Comparison of ENCODE assay signal across 18 cellular contexts in genomic region chr1:213927897-213928296, GRCh38. TPM values are rescaled to one million over a fixed set of nuclear protein-coding genes. Genes with fewer than 3 reads are reported as not detected.
DNase-seq lines count a peak whose midpoint lies in the region; TF ChIP-seq lines count a peak whose summit lies in the region.
"Had no signal": no experiment of that assay in that cellular context is flagged by ENCODE, and none has a peak within 500 bp of the region (broad histone marks: within the 10 kb centered on the region; RNA-seq: fewer than 3 reads in every experiment).

No MANE protein-coding gene starts in this region.

- H3K27ac Mint-ChIP-seq in neural progenitor cell = no peak overlapping the region
- H3K27ac Mint-ChIP-seq: B cell; CD4-positive, alpha-beta T cell; CD8-positive, alpha-beta T cell had no signal

- no peak for TF ChIP-seq EP300 in SK-N-SH (IDR thresholded peaks at IDR 0.05; ENCODE audit: borderline replicate concordance in 1 of 2, low read depth in 1 of 2, low read length in 1 of 2)

- no peaks in the 10 kb centered on the region for H4K20me1 ChIP-seq in neural progenitor cell (ENCODE audit: low read depth)
- no peaks in the 10 kb centered on the region for H4K20me1 ChIP-seq in SK-N-SH (ENCODE audit: insufficient read depth)
- H4K20me1 ChIP-seq: BLaER1 treated with 17β-estradiol and CSF1 and Interleukin-3, amounts not matched to agents 10 nM and 100 nM had no signal

- H3K27ac ChIP-seq in HEK293 (ENCODE audit: extremely low read depth, low read depth, low read length) (no peak overlapping the region), neural progenitor cell (no peak overlapping the region), SK-N-SH (ENCODE audit: low read depth in 2 of 2, low read length in 1 of 2) (no peak overlapping the region)
- H3K27ac ChIP-seq: 22Rv1; A549; BLaER1 treated with 17β-estradiol and CSF1 and Interleukin-3, amounts not matched to agents 10 nM and 100 nM; C4-2B had no signal

- no peaks in the 10 kb centered on the region for H3K9me3 Mint-ChIP-seq in neural progenitor cell
- H3K9me3 Mint-ChIP-seq: CD8-positive, alpha-beta T cell had no signal

- CTCF ChIA-PET in HEK293 (lab: Yijun Ruan, JAX) (no interaction called here), SK-N-SH (lab: Yijun Ruan, JAX) (no interaction called here)

- WGBS in SK-N-SH (ENCODE audit: low lambda C conversion rate) = 37% methylated on average over 6 of the region's 6 CpGs

- POLR2A ChIA-PET in HEK293 (lab: Yijun Ruan, JAX) = no interaction called here
- POLR2A ChIA-PET in SK-N-SH (lab: Yijun Ruan, JAX) = no interaction called here

- no peaks in the 10 kb centered on the region for H3K36me3 ChIP-seq in HEK293 (ENCODE audit: control insufficient read depth in 2 of 2, insufficient read depth in 1 of 2, low read length in 2 of 2)
- no peaks in the 10 kb centered on the region for H3K36me3 ChIP-seq in neural progenitor cell
- H3K36me3 ChIP-seq in SK-N-SH (replicated peaks in 1 of 2; ENCODE audit: control insufficient read depth in 1 of 2, insufficient read depth in 2 of 2, low read length in 1 of 2) = no peaks in the 10 kb centered on the region
- H3K36me3 ChIP-seq: BLaER1 treated with 17β-estradiol and CSF1 and Interleukin-3, amounts not matched to agents 10 nM and 100 nM had no signal

- no peak for TF ChIP-seq CTCF in HEK293 (tag by site-specific recombination; IDR thresholded peaks at IDR 0.05)
- no peak for TF ChIP-seq CTCF in neural progenitor cell (IDR thresholded peaks at IDR 0.05)
- TF ChIP-seq CTCF in SK-N-SH (IDR thresholded peaks at IDR 0.05) = no peak

- H3K36me3 Mint-ChIP-seq in neural progenitor cell = no peaks in the 10 kb centered on the region
- H3K36me3 Mint-ChIP-seq: CD8-positive, alpha-beta T cell had no signal

- H3K4me1 ChIP-seq in HEK293 (ENCODE audit: control insufficient read depth, insufficient read depth, low read length) (no peaks in the 10 kb centered on the region), neural progenitor cell (peaks cover 6% of the 10 kb centered on the region), SK-N-SH (ENCODE audit: control insufficient read depth in 1 of 2, insufficient read depth in 2 of 2, low read depth in 1 of 2, low read length in 1 of 2) (peaks cover 0 to 2% of the 10 kb centered on the region in 2 experiments; a peak in 1 of 4 replicates)
- H3K4me1 ChIP-seq: A549; BLaER1 treated with 17β-estradiol and CSF1 and Interleukin-3, amounts not matched to agents 10 nM and 100 nM; Caco-2 had no signal

- no peaks in the 10 kb centered on the region for H3K27me3 ChIP-seq in neural progenitor cell
- H3K27me3 ChIP-seq in SK-N-SH (ENCODE audit: insufficient read depth) = no peaks in the 10 kb centered on the region
- H3K27me3 ChIP-seq: BLaER1 treated with 17β-estradiol and CSF1 and Interleukin-3, amounts not matched to agents 10 nM and 100 nM had no signal

- H3K9ac ChIP-seq in neural progenitor cell = no peak overlapping the region
- no peak overlapping the region for H3K9ac ChIP-seq in SK-N-SH
- H3K9ac ChIP-seq: BLaER1 treated with 17β-estradiol and CSF1 and Interleukin-3, amounts not matched to agents 10 nM and 100 nM had no signal

- H3K4me1 Mint-ChIP-seq in neural progenitor cell = no peaks in the 10 kb centered on the region
- H3K4me1 Mint-ChIP-seq: B cell had no signal

- H3K9me3 ChIP-seq in HEK293 (ENCODE audit: control insufficient read depth, insufficient read depth, low read depth, low read length) (no peaks in the 10 kb centered on the region), neural progenitor cell (ENCODE audit: low read depth) (no peaks in the 10 kb centered on the region), SK-N-SH (no peaks in the 10 kb centered on the region; the same call in 1 of the 2 replicates)
- H3K9me3 ChIP-seq: A549; BLaER1 treated with 17β-estradiol and CSF1 and Interleukin-3, amounts not matched to agents 10 nM and 100 nM; Caco-2 had no signal

- H3K4me3 ChIP-seq in HEK293 (ENCODE audit: low read depth, low read length) = no peak overlapping the region
- H3K4me3 ChIP-seq in neural progenitor cell = no peak overlapping the region
- no peak overlapping the region; a peak in 1 of 4 replicates for H3K4me3 ChIP-seq in SK-N-SH (ENCODE audit: low read depth in 2 of 2, low read length in 1 of 2)
- H3K4me3 ChIP-seq: A549; BLaER1 treated with 17β-estradiol and CSF1 and Interleukin-3, amounts not matched to agents 10 nM and 100 nM had no signal

- H3K27me3 Mint-ChIP-seq in neural progenitor cell (ENCODE audit: insufficient read depth, low read depth) = peaks cover 3% of the 10 kb centered on the region
- H3K27me3 Mint-ChIP-seq: B cell; CD4-positive, alpha-beta T cell had no signal

- H3F3A ChIP-seq in neural progenitor cell (ENCODE audit: low read depth) (peaks cover 3% of the 10 kb centered on the region), SK-N-SH (replicated peaks; ENCODE audit: insufficient read depth) (no peaks in the 10 kb centered on the region)

- H3K4me2 ChIP-seq in neural progenitor cell = no peak overlapping the region
- no peak overlapping the region for H3K4me2 ChIP-seq in SK-N-SH
- H3K4me2 ChIP-seq: A549; BLaER1 treated with 17β-estradiol and CSF1 and Interleukin-3, amounts not matched to agents 10 nM and 100 nM had no signal

- H3K79me2 ChIP-seq in neural progenitor cell (ENCODE audit: low read depth) (no peaks in the 10 kb centered on the region), SK-N-SH (ENCODE audit: insufficient read depth) (no peaks in the 10 kb centered on the region)

- TF ChIP-seq RAD21 in SK-N-SH (IDR thresholded peaks at IDR 0.05; ENCODE audit: low read length) = no peak

- peak overlapping the region; percentile 63 for H2AFZ ChIP-seq in neural progenitor cell (replicated peaks)
- no peak overlapping the region for H2AFZ ChIP-seq in SK-N-SH (ENCODE audit: low read depth)

- H3K4me3 Mint-ChIP-seq in neural progenitor cell = no peak overlapping the region
- H3K4me3 Mint-ChIP-seq: B cell; CD4-positive, alpha-beta T cell; CD8-positive, alpha-beta T cell had no signal

- H3K9me2 ChIP-seq in SK-N-SH = no peaks in the 10 kb centered on the region

- DNase-seq in left kidney (ENCODE audit: low read depth, low spot score) (peak; percentile 64), neural progenitor cell (ENCODE audit: low spot score) (no peak), SK-N-SH (no peak)
- DNase-seq in activated CD4-positive, alpha-beta T cell treated with anti-CD3 and anti-CD28 coated beads, Interleukin-2, amount 50 U/mL, for 4 hours = no peak
- DNase-seq: AML-193; Caco-2; Calu3; CD4-positive, alpha-beta T cell; CD8-positive, alpha-beta T cell; DMS79 treated with DMSO at 0.1 percent for 48 hours; GF-D8 had no signal

TF ChIP-seq in HEK293, 187 proteins besides CTCF, POLR2A, EP300 and RAD21:
- TF ChIP-seq ZNF133 (tag by site-specific recombination; IDR thresholded peaks at IDR 0.05) (peak; percentile 52; the same call in 1 of the 2 replicates), ZNF621 (tag by site-specific recombination; IDR thresholded peaks at IDR 0.05) (no peak)

TF ChIP-seq in SK-N-SH, 30 proteins besides CTCF, POLR2A, EP300 and RAD21 (continues in another document):
- TF ChIP-seq GABPA (IDR thresholded peaks at IDR 0.05; ENCODE audit: low read depth) (no peak), NFIC (IDR thresholded peaks at IDR 0.05; ENCODE audit: borderline replicate concordance) (no peak), JUND (IDR thresholded peaks at IDR 0.05) (no peak), ZBTB33 (IDR thresholded peaks at IDR 0.05; ENCODE audit: borderline replicate concordance, low read depth) (no peak), REST (IDR thresholded peaks at IDR 0.05; ENCODE audit: low read depth, low read length) (no peak), SMC3 (IDR thresholded peaks at IDR 0.05; ENCODE audit: low read depth, low read length) (no peak), TAF1 (IDR thresholded peaks at IDR 0.05; ENCODE audit: borderline replicate concordance, low read depth, low read length) (no peak), FOXJ3 (CRISPR knock-in tag; IDR thresholded peaks at IDR 0.05) (no peak)

RNA-seq across cellular contexts. Expression of gene PROX1, which starts 59.9 kb away (rescaled TPM):
- 1.3 and 5.0 TPM in 2 replicates for total RNA-seq in neural progenitor cell (ENCODE audit: low replicate concordance)
- 0.25 and 0.45 TPM in 2 replicates for polyA plus RNA-seq in SK-N-SH (2012; rRNA removed)
- polyA plus RNA-seq in SK-N-SH (2012; cell fraction: cytosol; rRNA removed) = 0.55 and 0.71 TPM in 2 replicates
- polyA plus RNA-seq in SK-N-SH (2012; cell fraction: nucleus; rRNA removed) = 0.45 and 0.51 TPM in 2 replicates
- total RNA-seq: A172; CD8-positive, alpha-beta T cell had no signal
